8 cellular contexts compared by ENCODE assay signal in genomic region chr17:42577140-42577531, GRCh38. TPM values are rescaled to one million over a fixed set of nuclear protein-coding genes. Genes with fewer than 3 reads are reported as not detected.
DNase-seq lines count a peak whose midpoint lies in the region; ATAC-seq and TF ChIP-seq lines count a peak whose summit lies in the region.

No MANE protein-coding gene starts in this region.

- intact Hi-C loops in esophagus squamous epithelium (cut with DNase I), result loop anchor here (5.0 kb wide), 1 partner anchor 105 kb away; the partner anchor contains the start of genes CCR10 and CNTNAP1
- intact Hi-C loops in aorta (cut with DNase I), result loop anchor here in 1 of 2 donors (2.0 to 10.0 kb wide), 2 partner anchors 102 to 258 kb away; partner anchors contain the start of gene PSME3

- H3K9me3 Mint-ChIP-seq in GM23338, result no peaks in the 10 kb centered on the region

- no peak for TF ChIP-seq POLR2A in esophagus squamous epithelium (IDR thresholded peaks at IDR 0.05)

- H3K9me3 ChIP-seq in esophagus squamous epithelium, result no peaks in the 10 kb centered on the region
- H3K9me3 ChIP-seq in aorta (ENCODE audit: control insufficient read depth, low read length), result no peaks in the 10 kb centered on the region

- peaks cover 41% of the 10 kb centered on the region for H3F3A ChIP-seq in GM23338 (replicated peaks; ENCODE audit: low read depth)

- peaks cover 13% of the 10 kb centered on the region for H4K20me1 ChIP-seq in GM23338 (replicated peaks; ENCODE audit: insufficient read depth)

- H3K9me2 ChIP-seq in GM23338 (ENCODE audit: insufficient read depth), result no peaks in the 10 kb centered on the region

- H3K27ac ChIP-seq in GM23338 (ENCODE audit: low read depth) (peak overlapping the region; percentile 53), esophagus squamous epithelium (peak overlapping the region; percentile 85 to 92 (median 90)), rectal smooth muscle tissue (ENCODE audit: low read depth, low read length) (no peak overlapping the region), aorta (ENCODE audit: low read depth in 1 of 2, low read length in 2 of 2) (peak overlapping the region in 1 of 2 donors; percentile 55)

- H3K4me1 ChIP-seq in GM23338 (ENCODE audit: insufficient read depth), result peaks cover 8% of the 10 kb centered on the region
- peaks cover 14 to 45% (median 22%) of the 10 kb centered on the region in 3 donors for H3K4me1 ChIP-seq in esophagus squamous epithelium
- H3K4me1 ChIP-seq in rectal smooth muscle tissue (ENCODE audit: control insufficient read depth, insufficient read depth, low read length), result peaks cover 9% of the 10 kb centered on the region
- H3K4me1 ChIP-seq in aorta (ENCODE audit: control insufficient read depth in 1 of 2, insufficient read depth in 2 of 2, low read length in 2 of 2), result no peaks in the 10 kb centered on the region

- H3K79me2 ChIP-seq in GM23338 (replicated peaks; ENCODE audit: insufficient read depth), result peaks cover 21% of the 10 kb centered on the region

- peak overlapping the region; percentile 93 for H3K27ac Mint-ChIP-seq in GM23338

- peaks cover 21% of the 10 kb centered on the region for H3K4me1 Mint-ChIP-seq in GM23338

- peak overlapping the region; percentile 86 for H3K4me3 ChIP-seq in GM23338
- H3K4me3 ChIP-seq in esophagus squamous epithelium, result peak overlapping the region; percentile 53 to 85 (median 59)
- H3K4me3 ChIP-seq in rectal smooth muscle tissue (ENCODE audit: low read length), result peak overlapping the region; percentile 74
- H3K4me3 ChIP-seq in aorta (ENCODE audit: low read length in 2 of 2), result peak overlapping the region in 1 of 2 donors; percentile 27

- H3K36me3 ChIP-seq in GM23338 (ENCODE audit: insufficient read depth), result peaks cover 25% of the 10 kb centered on the region
- H3K36me3 ChIP-seq in esophagus squamous epithelium, result peaks cover 16 to 65% (median 46%) of the 10 kb centered on the region in 3 donors
- peaks cover 30% of the 10 kb centered on the region for H3K36me3 ChIP-seq in rectal smooth muscle tissue (ENCODE audit: control insufficient read depth, insufficient read depth, low read length)
- peaks cover 0 to 19% of the 10 kb centered on the region in 2 donors for H3K36me3 ChIP-seq in aorta (ENCODE audit: control insufficient read depth in 1 of 2, insufficient read depth in 2 of 2, low read length in 1 of 2)

- WGBS in esophagus squamous epithelium, 2 donors, result 4 to 8% methylated on average over 4 to 6 of the region's 18 CpGs
- 3 to 4% methylated on average over 18 of the region's 18 CpGs for WGBS in aorta, 2 donors

- peak overlapping the region; percentile 49; the same call in 1 of the 2 replicates for H2AFZ ChIP-seq in GM23338

- H3K9ac ChIP-seq in rectal smooth muscle tissue (ENCODE audit: low read length), result peak overlapping the region; percentile 52

- peaks cover 10% of the 10 kb centered on the region for H3K27me3 Mint-ChIP-seq in GM23338 (ENCODE audit: insufficient read depth, low read depth, poor library complexity)

- peak; percentile 44 for DNase-seq in GM23338 (ENCODE audit: low spot score)
- peak; percentile 16 for DNase-seq in RPMI8226
- DNase-seq in esophagus squamous epithelium (lab: John Stamatoyannopoulos, UW), result no peak
- no peak for DNase-seq in aorta
- no peak for DNase-seq in inferior parietal cortex (ENCODE audit: extremely low spot score)
- DNase-seq in NCI-H2196 (lab: John Stamatoyannopoulos, UW; ENCODE audit: unreplicated experiment), result no peak
- no peak for DNase-seq in NOMO-1 treated with dmso at 0.1 percent for 144 hours (lab: John Stamatoyannopoulos, UW; ENCODE audit: unreplicated experiment)

- ATAC-seq in GM23338 (peak; percentile 25), aorta (ENCODE audit: low FRiP score) (no peak)

- H3K4me2 ChIP-seq in GM23338, result peak overlapping the region; percentile 85

- H3K27me3 ChIP-seq in GM23338 (ENCODE audit: insufficient read depth) (no peaks in the 10 kb centered on the region), esophagus squamous epithelium (no peaks in the 10 kb centered on the region), rectal smooth muscle tissue (ENCODE audit: control insufficient read depth, insufficient read depth, low read length) (no peaks in the 10 kb centered on the region), aorta (ENCODE audit: control insufficient read depth in 1 of 2, insufficient read depth in 2 of 2, low read length in 1 of 2) (no peaks in the 10 kb centered on the region)

- TF ChIP-seq CTCF in GM23338 (conservative IDR thresholded peaks at IDR 0.05; ENCODE audit: low read depth in 2 of 2), result no peak
- TF ChIP-seq CTCF in esophagus squamous epithelium (IDR thresholded peaks at IDR 0.05), result no peak

- H3K4me3 Mint-ChIP-seq in GM23338, result peak overlapping the region; percentile 93

- peaks cover 55% of the 10 kb centered on the region for H3K36me3 Mint-ChIP-seq in GM23338 (ENCODE audit: low read depth)

TF ChIP-seq in GM23338, 12 proteins besides CTCF, POLR2A, EP300 and RAD21 (continues in another document):
- no peak for TF ChIP-seq EZH2 (IDR thresholded peaks at IDR 0.05; ENCODE audit: low read depth, unreplicated experiment)
- no peak for TF ChIP-seq ETS1 (IDR thresholded peaks at IDR 0.05)
- no peak for TF ChIP-seq EZH2phosphoT487 (IDR thresholded peaks at IDR 0.05; ENCODE audit: unreplicated experiment)
- TF ChIP-seq NANOG (IDR thresholded peaks at IDR 0.05; ENCODE audit: borderline replicate concordance), result no peak
- TF ChIP-seq JUNB (IDR thresholded peaks at IDR 0.05; ENCODE audit: unreplicated experiment), result no peak
- no peak for TF ChIP-seq POLR2AphosphoS5 (IDR thresholded peaks at IDR 0.05; ENCODE audit: low read depth)
- no peak for TF ChIP-seq CREB1 (CRISPR knock-in tag; IDR thresholded peaks at IDR 0.05; ENCODE audit: low read depth)
- no peak for TF ChIP-seq ZNF114 (CRISPR knock-in tag; IDR thresholded peaks at IDR 0.05)
- no peak for TF ChIP-seq STAT1 (IDR thresholded peaks at IDR 0.05; ENCODE audit: unreplicated experiment)
- TF ChIP-seq REST (IDR thresholded peaks at IDR 0.05; ENCODE audit: unreplicated experiment), result no peak

RNA-seq across cellular contexts. Expression of gene PSMC3IP, which starts 0.4 kb away (rescaled TPM):
- total RNA-seq in GM23338 (2014; rRNA removed; shearing (Covaris generic)), result 14.7 and 18.5 TPM in 2 replicates
- polyA plus RNA-seq in GM23338 (2016; fragmentation: Nextera tagmentation; extraction: Ambion mirVana) (29.5 and 32.7 TPM in 2 replicates), aorta (10 to 100 TPM in 1 of 2 donors, 1 to 10 TPM in 1; 3.8 to 14.4 TPM)
- total RNA-seq in esophagus squamous epithelium (1 to 10 TPM in 3 of 4 donors, under 1 TPM in 1; 0.61 to 4.8 (median 2.8) TPM), aorta (1 to 10 TPM; 3.9 to 5.2 TPM)

RNA-seq across cellular contexts. Expression of gene MLX, which starts 10.2 kb away (rescaled TPM):
- 23.3 and 34.1 TPM in 2 replicates for total RNA-seq in GM23338 (2014; rRNA removed; shearing (Covaris generic))
- polyA plus RNA-seq in GM23338 (2016; fragmentation: Nextera tagmentation; extraction: Ambion mirVana) (28.8 and 33.2 TPM in 2 replicates), aorta (10 to 100 TPM; 33.8 to 38.6 TPM)
- total RNA-seq in esophagus squamous epithelium (10 to 100 TPM; 34.0 to 47.9 (median 39.9) TPM), aorta (10 to 100 TPM; 31.9 to 34.2 TPM)

RNA-seq across cellular contexts. Expression of gene COASY, which starts 15.2 kb away (rescaled TPM):
- 60.1 and 62.0 TPM in 2 replicates for total RNA-seq in GM23338 (2014; rRNA removed; shearing (Covaris generic))
- 72.1 and 77.5 TPM in 2 replicates for polyA plus RNA-seq in GM23338 (2016; fragmentation: Nextera tagmentation; extraction: Ambion mirVana)
- 10 to 100 TPM; 34.1 to 52.2 (median 46.5) TPM for total RNA-seq in esophagus squamous epithelium
- 10 to 100 TPM; 34.0 to 43.2 TPM for total RNA-seq in aorta
- 10 to 100 TPM; 23.0 to 89.5 TPM for polyA plus RNA-seq in aorta

RNA-seq across cellular contexts. Expression of gene HSD17B1, which starts 24.4 kb away (rescaled TPM):
- total RNA-seq in GM23338 (2014; rRNA removed; shearing (Covaris generic)), result 0.97 and 1.7 TPM in 2 replicates
- polyA plus RNA-seq in GM23338 (2016; fragmentation: Nextera tagmentation; extraction: Ambion mirVana), result 1.7 and 1.8 TPM in 2 replicates
- total RNA-seq in esophagus squamous epithelium, result 10 to 100 TPM in 1 of 4 donors, 1 to 10 TPM in 3; 3.0 to 11.8 (median 6.6) TPM
- 1 to 10 TPM in 1 of 2 donors, under 1 TPM in 1; 0.62 to 1.3 TPM for total RNA-seq in aorta
- 1 to 10 TPM in 1 of 2 donors, under 1 TPM in 1; 0.50 to 7.6 TPM for polyA plus RNA-seq in aorta

RNA-seq across cellular contexts. Expression of gene RETREG3, which starts 32.0 kb away (rescaled TPM):
- 35.4 and 38.2 TPM in 2 replicates for total RNA-seq in GM23338 (2014; rRNA removed; shearing (Covaris generic))
- polyA plus RNA-seq in GM23338 (2016; fragmentation: Nextera tagmentation; extraction: Ambion mirVana) (8.0 and 10.5 TPM in 2 replicates), aorta (10 to 100 TPM; 11.5 to 27.6 TPM)
- total RNA-seq in esophagus squamous epithelium (10 to 100 TPM; 35.7 to 59.6 (median 53.0) TPM), aorta (10 to 100 TPM; 42.9 to 54.1 TPM)

Comparison
In these comparisons a context has a peak if more than half of its experiments do, and no peak if none do; other contexts are left out.
1. DNase-seq: peak in GM23338 (single experiment) and RPMI8226 (single experiment); none in esophagus squamous epithelium (single experiment), aorta (0 of 2), inferior parietal cortex (single experiment), NCI-H2196 (single experiment) and NOMO-1 treated with dmso at 0.1 percent for 144 hours (single experiment).